In the genomic region with DNA sequence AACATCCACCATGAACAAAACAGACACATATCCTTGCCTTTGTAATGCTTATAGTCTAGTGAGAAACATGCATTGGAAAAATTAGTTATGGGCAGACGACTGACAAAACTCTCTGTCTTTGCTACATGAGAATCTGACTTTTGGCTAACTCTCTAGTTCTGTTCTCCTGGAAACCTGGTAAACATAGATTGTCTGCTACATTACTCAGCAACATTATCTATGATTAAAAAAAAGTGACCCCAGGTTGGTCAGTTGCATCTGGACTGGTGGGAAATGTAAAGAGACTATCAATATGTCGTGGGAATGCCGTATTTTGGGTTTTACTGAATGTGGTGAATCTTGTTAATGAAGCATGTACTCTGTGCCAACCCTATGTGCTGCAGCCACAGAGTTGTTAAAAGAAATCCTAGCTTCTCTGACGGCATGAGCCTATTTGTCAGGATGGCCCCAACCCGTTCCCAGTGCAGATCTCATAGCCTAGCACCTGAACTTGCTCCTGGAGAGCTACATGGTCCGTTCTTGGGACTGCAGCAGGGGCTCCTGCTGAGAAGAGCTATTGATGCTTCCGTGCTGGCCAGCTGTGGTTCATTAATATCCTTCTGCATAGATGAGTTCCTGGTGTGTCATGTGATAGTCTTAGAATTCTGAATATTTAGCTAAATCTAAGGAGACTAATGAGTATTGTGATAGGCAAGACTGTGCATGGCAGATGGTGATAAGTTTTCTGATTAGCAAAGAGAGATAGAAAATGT, we compare ENCODE assay signal across 24 cellular contexts.
DNase-seq lines count a peak whose midpoint lies in the region; ATAC-seq and TF ChIP-seq lines count a peak whose summit lies in the region.
"Had no signal": no experiment of that assay in that cellular context is flagged by ENCODE, and none has a peak within 500 bp of the region (broad histone marks: within the 10 kb centered on the region; RNA-seq: fewer than 3 reads in every experiment).

No MANE protein-coding gene starts in this region.

- H3K27me3 Mint-ChIP-seq in WTC11 (ENCODE audit: low read depth) (no peaks in the 10 kb centered on the region), progenitor cell of endocrine pancreas (no peaks in the 10 kb centered on the region)
- H3K27me3 Mint-ChIP-seq: CD4-positive, alpha-beta memory T cell had no signal

- H3K4me1 Mint-ChIP-seq in WTC11 (peaks cover 54% of the 10 kb centered on the region), progenitor cell of endocrine pancreas (ENCODE audit: low read depth) (no peaks in the 10 kb centered on the region)
- H3K4me1 Mint-ChIP-seq: CD4-positive, alpha-beta memory T cell had no signal

- peaks cover 27% of the 10 kb centered on the region for H3K4me1 ChIP-seq in GM23248 (ENCODE audit: insufficient read depth)
- H3K4me1 ChIP-seq in parathyroid adenoma: no peaks in the 10 kb centered on the region
- H3K4me1 ChIP-seq: BLaER1 treated with 17β-estradiol and CSF1 and Interleukin-3, amounts not matched to agents 10 nM and 100 nM had no signal

- H3K4me2 ChIP-seq in GM23248 (ENCODE audit: unreplicated experiment) (peak overlapping the region; percentile 46), parathyroid adenoma (ENCODE audit: low read length) (no peak overlapping the region)
- H3K4me2 ChIP-seq: BLaER1 treated with 17β-estradiol and CSF1 and Interleukin-3, amounts not matched to agents 10 nM and 100 nM had no signal

- H3K36me3 Mint-ChIP-seq in WTC11 (peaks cover 5% of the 10 kb centered on the region), progenitor cell of endocrine pancreas (ENCODE audit: insufficient read depth) (no peaks in the 10 kb centered on the region)
- H3K36me3 Mint-ChIP-seq: CD4-positive, alpha-beta memory T cell had no signal

- TF ChIP-seq CTCF in WTC11 (IDR thresholded peaks at IDR 0.05) (no peak), brain microvascular endothelial cell (IDR thresholded peaks at IDR 0.05; ENCODE audit: low read depth, low read length, missing control alignments) (no peak), parathyroid adenoma (IDR thresholded peaks at IDR 0.05) (no peak), progenitor cell of endocrine pancreas (IDR thresholded peaks at IDR 0.05; ENCODE audit: unreplicated experiment) (no peak)

- peak overlapping the region; percentile 16; the same call in 1 of the 2 replicates for H3K27ac Mint-ChIP-seq in WTC11
- H3K27ac Mint-ChIP-seq in progenitor cell of endocrine pancreas: no peak overlapping the region
- H3K27ac Mint-ChIP-seq: CD4-positive, alpha-beta memory T cell had no signal

- 0 out of 2 replicates have a peak, but pooled peaks cover 4% of the 10 kb centered on the region for H3F3A ChIP-seq in GM23248 (ENCODE audit: insufficient read depth)

- H3K4me3 Mint-ChIP-seq in WTC11: no peak overlapping the region
- H3K4me3 Mint-ChIP-seq in progenitor cell of endocrine pancreas (ENCODE audit: low read depth): no peak overlapping the region
- H3K4me3 Mint-ChIP-seq: CD4-positive, alpha-beta memory T cell had no signal

- H3K9me3 ChIP-seq in GM23248 (ENCODE audit: low read depth) (no peaks in the 10 kb centered on the region), parathyroid adenoma (ENCODE audit: control insufficient read depth, low read length) (no peaks in the 10 kb centered on the region)

- in situ Hi-C loops in GM23248 (cut with MboI) (no loop called here), brain microvascular endothelial cell (cut with HindIII; ENCODE audit: low pct_ligation_motif_present, low sequenced_read_pairs) (no loop called here)

- no peaks in the 10 kb centered on the region for H3K79me2 ChIP-seq in GM23248 (ENCODE audit: insufficient read depth)
- H3K79me2 ChIP-seq in parathyroid adenoma: no peaks in the 10 kb centered on the region

- H2AFZ ChIP-seq in GM23248 (peak overlapping the region; percentile 20; the same call in 1 of the 2 replicates), parathyroid adenoma (peak overlapping the region; percentile 59)

- H3K9me3 Mint-ChIP-seq in WTC11: peaks cover 5% of the 10 kb centered on the region
- H3K9me3 Mint-ChIP-seq in progenitor cell of endocrine pancreas (ENCODE audit: low read depth): no peaks in the 10 kb centered on the region

- WGBS in GM23248 (ENCODE audit: low coverage in 1 of 2, low lambda C conversion rate in 2 of 2, missing lambda C conversion rate in 2 of 2), 2 experiments: 21% methylated on average over 7 of the region's 7 CpGs

- no peaks in the 10 kb centered on the region for H3K9me2 ChIP-seq in GM23248 (ENCODE audit: insufficient read depth)

- H3K27ac ChIP-seq in GM23248 (peak overlapping the region; percentile 35), brain microvascular endothelial cell (peak overlapping the region; percentile 94), parathyroid adenoma (peak overlapping the region; percentile 9)
- H3K27ac ChIP-seq: BLaER1 treated with 17β-estradiol and CSF1 and Interleukin-3, amounts not matched to agents 10 nM and 100 nM had no signal

- ATAC-seq in WTC11: peak; percentile 60
- ATAC-seq in HG02840 (IDR thresholded peaks at IDR 0.05; ENCODE audit: low FRiP score, unreplicated experiment): no peak
- ATAC-seq: Panc1 had no signal

- CTCF ChIA-PET in WTC11 (lab: Charles Lee): interaction anchor here (0.6 kb wide), 1 partner anchor 517 kb away, joined by 3 read pairs; no protein-coding TSS in a partner anchor

- peak; percentile 60 for DNase-seq in GM23248
- no peak for DNase-seq in WTC11 (ENCODE audit: low spot score)
- DNase-seq in brain microvascular endothelial cell: peak; percentile 54
- DNase-seq in progenitor cell of endocrine pancreas (ENCODE audit: low spot score, unreplicated experiment): no peak
- DNase-seq in HK-2 (ENCODE audit: unreplicated experiment): no peak
- DNase-seq in ureter (ENCODE audit: low spot score): no peak
- DNase-seq: ACHN; AML-193; CD4-positive, alpha-beta memory T cell; COR-L47; DMS53; KBM-7; MV-4-11; NCI-H1105; NCI-H1436 treated with DMSO at 0.1 percent for 48 hours; NCI-H1930; NCI-H2107; NCI-H446 treated with DMSO at 0.1 percent for 48 hours; NCI-H526 treated with DMSO at 0.1 percent for 48 hours; SHP77 treated with DMSO at 0.1 percent for 48 hours had no signal

- POLR2A ChIA-PET in WTC11 (lab: Charles Lee): no interaction called here

- H3K27me3 ChIP-seq in GM23248 (replicated peaks; ENCODE audit: insufficient read depth) (no peaks in the 10 kb centered on the region), brain microvascular endothelial cell (replicated peaks) (no peaks in the 10 kb centered on the region), parathyroid adenoma (ENCODE audit: control insufficient read depth, insufficient read depth, low read length) (no peaks in the 10 kb centered on the region)
- H3K27me3 ChIP-seq: BLaER1 treated with 17β-estradiol and CSF1 and Interleukin-3, amounts not matched to agents 10 nM and 100 nM had no signal

- H4K20me1 ChIP-seq in GM23248 (ENCODE audit: insufficient read depth): no peaks in the 10 kb centered on the region
- H4K20me1 ChIP-seq: BLaER1 treated with 17β-estradiol and CSF1 and Interleukin-3, amounts not matched to agents 10 nM and 100 nM had no signal

- H3K36me3 ChIP-seq in GM23248 (ENCODE audit: low read depth): no peaks in the 10 kb centered on the region
- H3K36me3 ChIP-seq in brain microvascular endothelial cell (replicated peaks): no peaks in the 10 kb centered on the region
- H3K36me3 ChIP-seq in parathyroid adenoma (ENCODE audit: control insufficient read depth, insufficient read depth, low read length): no peaks in the 10 kb centered on the region
- H3K36me3 ChIP-seq: BLaER1 treated with 17β-estradiol and CSF1 and Interleukin-3, amounts not matched to agents 10 nM and 100 nM had no signal

- H3K9ac ChIP-seq in GM23248: 0 out of 2 replicates have a peak overlapping the region, but pooled peaks have one; percentile 4
- H3K9ac ChIP-seq in parathyroid adenoma: no peak overlapping the region
- H3K9ac ChIP-seq: BLaER1 treated with 17β-estradiol and CSF1 and Interleukin-3, amounts not matched to agents 10 nM and 100 nM had no signal

- H3K4me3 ChIP-seq in GM23248 (peak overlapping the region; percentile 2; the same call in 1 of the 2 replicates), brain microvascular endothelial cell (ENCODE audit: low read depth, low read length) (no peak overlapping the region), parathyroid adenoma (ENCODE audit: low read depth, low read length) (no peak overlapping the region)
- H3K4me3 ChIP-seq: BLaER1 treated with 17β-estradiol and CSF1 and Interleukin-3, amounts not matched to agents 10 nM and 100 nM had no signal

TF ChIP-seq in WTC11, 78 proteins besides CTCF, POLR2A, EP300 and RAD21 (continues in another document):
- TF ChIP-seq, protein P1, sequence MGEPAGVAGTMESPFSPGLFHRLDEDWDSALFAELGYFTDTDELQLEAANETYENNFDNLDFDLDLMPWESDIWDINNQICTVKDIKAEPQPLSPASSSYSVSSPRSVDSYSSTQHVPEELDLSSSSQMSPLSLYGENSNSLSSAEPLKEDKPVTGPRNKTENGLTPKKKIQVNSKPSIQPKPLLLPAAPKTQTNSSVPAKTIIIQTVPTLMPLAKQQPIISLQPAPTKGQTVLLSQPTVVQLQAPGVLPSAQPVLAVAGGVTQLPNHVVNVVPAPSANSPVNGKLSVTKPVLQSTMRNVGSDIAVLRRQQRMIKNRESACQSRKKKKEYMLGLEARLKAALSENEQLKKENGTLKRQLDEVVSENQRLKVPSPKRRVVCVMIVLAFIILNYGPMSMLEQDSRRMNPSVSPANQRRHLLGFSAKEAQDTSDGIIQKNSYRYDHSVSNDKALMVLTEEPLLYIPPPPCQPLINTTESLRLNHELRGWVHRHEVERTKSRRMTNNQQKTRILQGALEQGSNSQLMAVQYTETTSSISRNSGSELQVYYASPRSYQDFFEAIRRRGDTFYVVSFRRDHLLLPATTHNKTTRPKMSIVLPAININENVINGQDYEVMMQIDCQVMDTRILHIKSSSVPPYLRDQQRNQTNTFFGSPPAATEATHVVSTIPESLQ (CRISPR knock-in tag; IDR thresholded peaks at IDR 0.05): no peak
- TF ChIP-seq, protein P2, sequence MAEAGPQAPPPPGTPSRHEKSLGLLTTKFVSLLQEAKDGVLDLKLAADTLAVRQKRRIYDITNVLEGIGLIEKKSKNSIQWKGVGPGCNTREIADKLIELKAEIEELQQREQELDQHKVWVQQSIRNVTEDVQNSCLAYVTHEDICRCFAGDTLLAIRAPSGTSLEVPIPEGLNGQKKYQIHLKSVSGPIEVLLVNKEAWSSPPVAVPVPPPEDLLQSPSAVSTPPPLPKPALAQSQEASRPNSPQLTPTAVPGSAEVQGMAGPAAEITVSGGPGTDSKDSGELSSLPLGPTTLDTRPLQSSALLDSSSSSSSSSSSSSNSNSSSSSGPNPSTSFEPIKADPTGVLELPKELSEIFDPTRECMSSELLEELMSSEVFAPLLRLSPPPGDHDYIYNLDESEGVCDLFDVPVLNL (CRISPR knock-in tag; IDR thresholded peaks at IDR 0.05; ENCODE audit: borderline replicate concordance, low read depth): no peak
- TF ChIP-seq GTF2I (CRISPR knock-in tag; conservative IDR thresholded peaks at IDR 0.05): no peak

Comparison
In these comparisons a context has a peak if more than half of its experiments do, and no peak if none do; other contexts are left out.
1. DNase-seq: peak in GM23248 (single experiment) and brain microvascular endothelial cell (single experiment); none in WTC11 (single experiment), progenitor cell of endocrine pancreas (single experiment), HK-2 (single experiment) and ureter (single experiment).
2. H3K27ac ChIP-seq: peak in every context shown above with its lines; median percentile 94 in brain microvascular endothelial cell; 35 in GM23248; 9 in parathyroid adenoma.